In the genomic region with DNA sequence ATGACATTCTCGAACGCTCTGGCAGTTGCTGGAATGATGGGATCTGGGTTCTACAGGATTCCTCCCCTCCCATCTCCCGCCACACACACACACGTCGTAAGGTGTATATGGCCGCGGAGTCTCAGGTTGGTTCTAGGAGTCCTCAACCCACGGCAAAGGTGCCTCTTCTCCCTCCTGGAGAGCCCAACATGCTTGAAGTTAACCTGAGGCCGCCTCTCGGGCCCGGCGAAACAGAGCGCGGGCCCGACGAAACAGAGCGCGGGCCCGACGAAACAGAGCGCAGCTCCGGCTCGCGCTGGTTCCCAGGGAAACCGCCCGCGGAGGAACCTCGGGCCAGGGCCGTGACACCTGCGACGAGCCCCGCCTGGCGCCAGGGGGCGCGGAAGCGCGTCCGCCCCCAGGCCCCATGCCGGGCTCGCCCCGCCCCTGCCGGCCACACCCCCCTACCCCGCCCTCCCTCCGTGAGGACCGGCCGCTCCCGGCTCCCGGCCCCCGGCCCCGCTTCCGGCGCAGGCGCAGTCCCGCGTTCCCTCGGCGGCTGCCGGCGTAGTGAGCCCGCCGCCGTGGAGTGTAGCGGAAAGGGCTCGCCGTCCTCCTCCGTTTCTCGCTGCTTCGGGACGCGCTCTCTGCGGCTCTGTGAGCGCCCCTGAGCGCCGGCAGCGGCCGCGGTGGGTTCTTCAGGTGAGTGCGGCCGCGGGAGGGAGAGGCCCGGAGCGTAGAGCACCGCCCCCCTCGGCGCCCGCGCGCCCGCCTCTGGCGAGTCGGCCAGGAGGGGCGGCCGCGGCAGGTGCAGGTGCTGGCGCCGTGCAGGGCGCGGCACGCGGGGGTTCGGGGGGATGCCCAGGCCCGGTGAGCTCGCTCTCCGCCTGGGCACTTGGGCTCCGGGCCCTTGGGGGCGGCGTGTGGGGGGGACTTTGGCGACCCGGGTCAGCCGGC, we compare ENCODE assay signal across 1 cellular context.
TF ChIP-seq lines count a peak whose summit lies in the region.

A gene with protein sequence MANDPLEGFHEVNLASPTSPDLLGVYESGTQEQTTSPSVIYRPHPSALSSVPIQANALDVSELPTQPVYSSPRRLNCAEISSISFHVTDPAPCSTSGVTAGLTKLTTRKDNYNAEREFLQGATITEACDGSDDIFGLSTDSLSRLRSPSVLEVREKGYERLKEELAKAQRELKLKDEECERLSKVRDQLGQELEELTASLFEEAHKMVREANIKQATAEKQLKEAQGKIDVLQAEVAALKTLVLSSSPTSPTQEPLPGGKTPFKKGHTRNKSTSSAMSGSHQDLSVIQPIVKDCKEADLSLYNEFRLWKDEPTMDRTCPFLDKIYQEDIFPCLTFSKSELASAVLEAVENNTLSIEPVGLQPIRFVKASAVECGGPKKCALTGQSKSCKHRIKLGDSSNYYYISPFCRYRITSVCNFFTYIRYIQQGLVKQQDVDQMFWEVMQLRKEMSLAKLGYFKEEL (plus strand): TSS at position 510 of the 936 bp plus-strand sequence. CDS start 16,549 bp downstream, outside the sequence.

TF ChIP-seq in GM23338, 12 proteins besides CTCF, POLR2A, EP300 and RAD21 (continued from another document):
- TF ChIP-seq, protein P1, sequence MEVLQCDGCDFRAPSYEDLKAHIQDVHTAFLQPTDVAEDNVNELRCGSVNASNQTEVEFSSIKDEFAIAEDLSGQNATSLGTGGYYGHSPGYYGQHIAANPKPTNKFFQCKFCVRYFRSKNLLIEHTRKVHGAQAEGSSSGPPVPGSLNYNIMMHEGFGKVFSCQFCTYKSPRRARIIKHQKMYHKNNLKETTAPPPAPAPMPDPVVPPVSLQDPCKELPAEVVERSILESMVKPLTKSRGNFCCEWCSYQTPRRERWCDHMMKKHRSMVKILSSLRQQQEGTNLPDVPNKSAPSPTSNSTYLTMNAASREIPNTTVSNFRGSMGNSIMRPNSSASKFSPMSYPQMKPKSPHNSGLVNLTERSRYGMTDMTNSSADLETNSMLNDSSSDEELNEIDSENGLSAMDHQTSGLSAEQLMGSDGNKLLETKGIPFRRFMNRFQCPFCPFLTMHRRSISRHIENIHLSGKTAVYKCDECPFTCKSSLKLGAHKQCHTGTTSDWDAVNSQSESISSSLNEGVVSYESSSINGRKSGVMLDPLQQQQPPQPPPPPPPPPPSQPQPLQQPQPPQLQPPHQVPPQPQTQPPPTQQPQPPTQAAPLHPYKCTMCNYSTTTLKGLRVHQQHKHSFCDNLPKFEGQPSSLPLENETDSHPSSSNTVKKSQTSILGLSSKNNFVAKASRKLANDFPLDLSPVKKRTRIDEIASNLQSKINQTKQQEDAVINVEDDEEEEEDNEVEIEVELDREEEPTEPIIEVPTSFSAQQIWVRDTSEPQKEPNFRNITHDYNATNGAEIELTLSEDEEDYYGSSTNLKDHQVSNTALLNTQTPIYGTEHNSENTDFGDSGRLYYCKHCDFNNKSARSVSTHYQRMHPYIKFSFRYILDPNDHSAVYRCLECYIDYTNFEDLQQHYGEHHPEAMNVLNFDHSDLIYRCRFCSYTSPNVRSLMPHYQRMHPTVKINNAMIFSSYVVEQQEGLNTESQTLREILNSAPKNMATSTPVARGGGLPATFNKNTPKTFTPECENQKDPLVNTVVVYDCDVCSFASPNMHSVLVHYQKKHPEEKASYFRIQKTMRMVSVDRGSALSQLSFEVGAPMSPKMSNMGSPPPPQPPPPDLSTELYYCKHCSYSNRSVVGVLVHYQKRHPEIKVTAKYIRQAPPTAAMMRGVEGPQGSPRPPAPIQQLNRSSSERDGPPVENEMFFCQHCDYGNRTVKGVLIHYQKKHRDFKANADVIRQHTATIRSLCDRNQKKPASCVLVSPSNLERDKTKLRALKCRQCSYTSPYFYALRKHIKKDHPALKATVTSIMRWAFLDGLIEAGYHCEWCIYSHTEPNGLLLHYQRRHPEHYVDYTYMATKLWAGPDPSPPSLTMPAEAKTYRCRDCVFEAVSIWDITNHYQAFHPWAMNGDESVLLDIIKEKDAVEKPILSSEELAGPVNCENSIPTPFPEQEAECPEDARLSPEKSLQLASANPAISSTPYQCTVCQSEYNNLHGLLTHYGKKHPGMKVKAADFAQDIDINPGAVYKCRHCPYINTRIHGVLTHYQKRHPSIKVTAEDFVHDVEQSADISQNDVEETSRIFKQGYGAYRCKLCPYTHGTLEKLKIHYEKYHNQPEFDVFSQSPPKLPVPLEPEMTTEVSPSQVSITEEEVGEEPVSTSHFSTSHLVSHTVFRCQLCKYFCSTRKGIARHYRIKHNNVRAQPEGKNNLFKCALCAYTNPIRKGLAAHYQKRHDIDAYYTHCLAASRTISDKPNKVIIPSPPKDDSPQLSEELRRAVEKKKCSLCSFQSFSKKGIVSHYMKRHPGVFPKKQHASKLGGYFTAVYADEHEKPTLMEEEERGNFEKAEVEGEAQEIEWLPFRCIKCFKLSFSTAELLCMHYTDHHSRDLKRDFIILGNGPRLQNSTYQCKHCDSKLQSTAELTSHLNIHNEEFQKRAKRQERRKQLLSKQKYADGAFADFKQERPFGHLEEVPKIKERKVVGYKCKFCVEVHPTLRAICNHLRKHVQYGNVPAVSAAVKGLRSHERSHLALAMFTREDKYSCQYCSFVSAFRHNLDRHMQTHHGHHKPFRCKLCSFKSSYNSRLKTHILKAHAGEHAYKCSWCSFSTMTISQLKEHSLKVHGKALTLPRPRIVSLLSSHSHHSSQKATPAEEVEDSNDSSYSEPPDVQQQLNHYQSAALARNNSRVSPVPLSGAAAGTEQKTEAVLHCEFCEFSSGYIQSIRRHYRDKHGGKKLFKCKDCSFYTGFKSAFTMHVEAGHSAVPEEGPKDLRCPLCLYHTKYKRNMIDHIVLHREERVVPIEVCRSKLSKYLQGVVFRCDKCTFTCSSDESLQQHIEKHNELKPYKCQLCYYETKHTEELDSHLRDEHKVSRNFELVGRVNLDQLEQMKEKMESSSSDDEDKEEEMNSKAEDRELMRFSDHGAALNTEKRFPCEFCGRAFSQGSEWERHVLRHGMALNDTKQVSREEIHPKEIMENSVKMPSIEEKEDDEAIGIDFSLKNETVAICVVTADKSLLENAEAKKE (CRISPR knock-in tag; IDR thresholded peaks at IDR 0.05) = no peak
- TF ChIP-seq, protein P2, sequence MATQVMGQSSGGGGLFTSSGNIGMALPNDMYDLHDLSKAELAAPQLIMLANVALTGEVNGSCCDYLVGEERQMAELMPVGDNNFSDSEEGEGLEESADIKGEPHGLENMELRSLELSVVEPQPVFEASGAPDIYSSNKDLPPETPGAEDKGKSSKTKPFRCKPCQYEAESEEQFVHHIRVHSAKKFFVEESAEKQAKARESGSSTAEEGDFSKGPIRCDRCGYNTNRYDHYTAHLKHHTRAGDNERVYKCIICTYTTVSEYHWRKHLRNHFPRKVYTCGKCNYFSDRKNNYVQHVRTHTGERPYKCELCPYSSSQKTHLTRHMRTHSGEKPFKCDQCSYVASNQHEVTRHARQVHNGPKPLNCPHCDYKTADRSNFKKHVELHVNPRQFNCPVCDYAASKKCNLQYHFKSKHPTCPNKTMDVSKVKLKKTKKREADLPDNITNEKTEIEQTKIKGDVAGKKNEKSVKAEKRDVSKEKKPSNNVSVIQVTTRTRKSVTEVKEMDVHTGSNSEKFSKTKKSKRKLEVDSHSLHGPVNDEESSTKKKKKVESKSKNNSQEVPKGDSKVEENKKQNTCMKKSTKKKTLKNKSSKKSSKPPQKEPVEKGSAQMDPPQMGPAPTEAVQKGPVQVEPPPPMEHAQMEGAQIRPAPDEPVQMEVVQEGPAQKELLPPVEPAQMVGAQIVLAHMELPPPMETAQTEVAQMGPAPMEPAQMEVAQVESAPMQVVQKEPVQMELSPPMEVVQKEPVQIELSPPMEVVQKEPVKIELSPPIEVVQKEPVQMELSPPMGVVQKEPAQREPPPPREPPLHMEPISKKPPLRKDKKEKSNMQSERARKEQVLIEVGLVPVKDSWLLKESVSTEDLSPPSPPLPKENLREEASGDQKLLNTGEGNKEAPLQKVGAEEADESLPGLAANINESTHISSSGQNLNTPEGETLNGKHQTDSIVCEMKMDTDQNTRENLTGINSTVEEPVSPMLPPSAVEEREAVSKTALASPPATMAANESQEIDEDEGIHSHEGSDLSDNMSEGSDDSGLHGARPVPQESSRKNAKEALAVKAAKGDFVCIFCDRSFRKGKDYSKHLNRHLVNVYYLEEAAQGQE (IDR thresholded peaks at IDR 0.05; ENCODE audit: unreplicated experiment) = no peak
- peak; percentile 55; the same call in 1 of the 2 replicates for TF ChIP-seq CREB1 (CRISPR knock-in tag; IDR thresholded peaks at IDR 0.05; ENCODE audit: low read depth)
- no peak for TF ChIP-seq STAT1 (IDR thresholded peaks at IDR 0.05; ENCODE audit: unreplicated experiment)
